In the genomic region with DNA sequence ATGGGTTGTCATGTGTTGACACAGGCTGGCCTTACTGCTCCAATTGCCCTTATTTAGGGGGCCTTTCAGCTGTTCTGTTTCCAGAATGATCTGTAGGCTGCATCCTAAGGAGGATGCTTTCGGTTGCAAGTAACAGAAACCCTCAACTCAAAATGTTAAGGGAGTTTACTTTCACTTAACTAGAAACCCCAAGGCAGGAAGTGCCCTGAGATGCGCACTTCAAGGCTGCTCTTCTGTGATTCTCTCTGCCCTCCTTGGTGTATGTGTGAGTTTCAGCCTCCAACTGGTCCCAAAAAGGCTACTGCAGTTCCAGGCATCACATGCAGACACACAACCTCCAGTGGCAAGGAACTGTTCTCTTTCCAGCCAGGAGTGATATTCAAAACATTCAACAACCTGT, we compare ENCODE assay signal across 12 cellular contexts.
DNase-seq lines count a peak whose midpoint lies in the region; ATAC-seq and TF ChIP-seq lines count a peak whose summit lies in the region.
"Had no signal": no experiment of that assay in that cellular context is flagged by ENCODE, and none has a peak within 500 bp of the region (broad histone marks: within the 10 kb centered on the region; RNA-seq: fewer than 3 reads in every experiment).

No MANE protein-coding gene starts in this region.

- H3K4me2 ChIP-seq in DND-41 (ENCODE audit: insufficient read depth, low read length) (no peak overlapping the region), Karpas-422 (ENCODE audit: low read depth, low read length, poor library complexity, severe bottlenecking) (no peak overlapping the region)
- H3K4me2 ChIP-seq: BLaER1 treated with 17β-estradiol and CSF1 and Interleukin-3, amounts not matched to agents 10 nM and 100 nM had no signal

- no peaks in the 10 kb centered on the region for H3K27me3 Mint-ChIP-seq in activated CD4-positive, alpha-beta T cell treated with anti-CD3 and anti-CD28 coated beads, Interleukin-2, amount 10 ng/mL, durations not matched to agents 24 days and 14 days
- H3K27me3 Mint-ChIP-seq in activated T-helper 1 cell treated with anti-CD3 and anti-CD28 coated beads, Interleukin-12 subunit alpha, Interleukin-12 subunit beta, Interleukin-2, Interleukin-4 antibody, amounts not matched to agents 30 ng/mL and 10 ng/mL and 1 ng/mL, durations not matched to agents 14 hours and 24 hours and 36 hours (ENCODE audit: insufficient read depth): peaks cover 1% of the 10 kb centered on the region
- H3K27me3 Mint-ChIP-seq: CD4-positive, alpha-beta memory T cell had no signal

- peak overlapping the region; percentile 51 for H3K27ac Mint-ChIP-seq in activated CD4-positive, alpha-beta T cell treated with anti-CD3 and anti-CD28 coated beads, Interleukin-2, amount 10 ng/mL, durations not matched to agents 24 days and 14 days
- no peak overlapping the region for H3K27ac Mint-ChIP-seq in activated T-helper 1 cell treated with anti-CD3 and anti-CD28 coated beads, Interleukin-12 subunit alpha, Interleukin-12 subunit beta, Interleukin-2, Interleukin-4 antibody, amounts not matched to agents 30 ng/mL and 10 ng/mL and 1 ng/mL, durations not matched to agents 14 hours and 24 hours and 36 hours
- H3K27ac Mint-ChIP-seq: CD4-positive, alpha-beta memory T cell had no signal

- H3K9me3 ChIP-seq in DND-41 (ENCODE audit: insufficient read depth, low read length, severe bottlenecking): no peaks in the 10 kb centered on the region
- H3K9me3 ChIP-seq in Karpas-422 (ENCODE audit: low read length): no peaks in the 10 kb centered on the region
- H3K9me3 ChIP-seq in WERI-Rb-1 (ENCODE audit: severe bottlenecking): no peaks in the 10 kb centered on the region

- peaks cover 6% of the 10 kb centered on the region for H3K9me3 Mint-ChIP-seq in activated CD4-positive, alpha-beta T cell treated with anti-CD3 and anti-CD28 coated beads, Interleukin-2, amount 10 ng/mL, durations not matched to agents 24 days and 14 days
- H3K9me3 Mint-ChIP-seq in activated T-helper 1 cell treated with anti-CD3 and anti-CD28 coated beads, Interleukin-12 subunit alpha, Interleukin-12 subunit beta, Interleukin-2, Interleukin-4 antibody, amounts not matched to agents 30 ng/mL and 10 ng/mL and 1 ng/mL, durations not matched to agents 14 hours and 24 hours and 36 hours: peaks cover 9% of the 10 kb centered on the region

- no peak overlapping the region for H3K4me3 Mint-ChIP-seq in activated CD4-positive, alpha-beta T cell treated with anti-CD3 and anti-CD28 coated beads, Interleukin-2, amount 10 ng/mL, durations not matched to agents 24 days and 14 days
- H3K4me3 Mint-ChIP-seq in activated T-helper 1 cell treated with anti-CD3 and anti-CD28 coated beads, Interleukin-12 subunit alpha, Interleukin-12 subunit beta, Interleukin-2, Interleukin-4 antibody, amounts not matched to agents 30 ng/mL and 10 ng/mL and 1 ng/mL, durations not matched to agents 14 hours and 24 hours and 36 hours: no peak overlapping the region
- H3K4me3 Mint-ChIP-seq: CD4-positive, alpha-beta memory T cell had no signal

- H3K27ac ChIP-seq in DND-41 (ENCODE audit: low read length): no peak overlapping the region
- no peak overlapping the region for H3K27ac ChIP-seq in Karpas-422 (ENCODE audit: low read length)
- H3K27ac ChIP-seq in WERI-Rb-1: no peak overlapping the region
- H3K27ac ChIP-seq: BLaER1 treated with 17β-estradiol and CSF1 and Interleukin-3, amounts not matched to agents 10 nM and 100 nM had no signal

- H3K4me3 ChIP-seq in DND-41 (ENCODE audit: low read depth in 1 of 2, low read length in 2 of 2): no peak overlapping the region
- no peak overlapping the region for H3K4me3 ChIP-seq in Karpas-422 (ENCODE audit: low read length)
- H3K4me3 ChIP-seq in WERI-Rb-1 (ENCODE audit: low read depth, low read length): no peak overlapping the region
- H3K4me3 ChIP-seq: BLaER1 treated with 17β-estradiol and CSF1 and Interleukin-3, amounts not matched to agents 10 nM and 100 nM had no signal

- H3K4me1 Mint-ChIP-seq in activated CD4-positive, alpha-beta T cell treated with anti-CD3 and anti-CD28 coated beads, Interleukin-2, amount 10 ng/mL, durations not matched to agents 24 days and 14 days: peaks cover 12% of the 10 kb centered on the region
- H3K4me1 Mint-ChIP-seq in activated T-helper 1 cell treated with anti-CD3 and anti-CD28 coated beads, Interleukin-12 subunit alpha, Interleukin-12 subunit beta, Interleukin-2, Interleukin-4 antibody, amounts not matched to agents 30 ng/mL and 10 ng/mL and 1 ng/mL, durations not matched to agents 14 hours and 24 hours and 36 hours (ENCODE audit: low read depth): peaks cover 12% of the 10 kb centered on the region

- no peaks in the 10 kb centered on the region for H3K79me2 ChIP-seq in DND-41 (ENCODE audit: insufficient read depth, low read length)
- no peaks in the 10 kb centered on the region for H3K79me2 ChIP-seq in Karpas-422 (ENCODE audit: low read length)

- H3K9me2 ChIP-seq in Karpas-422 (replicated peaks; ENCODE audit: insufficient read depth, low read length): no peaks in the 10 kb centered on the region

- H3K4me1 ChIP-seq in DND-41 (ENCODE audit: insufficient read depth, low read length) (peaks cover 5% of the 10 kb centered on the region; the same call in 1 of the 2 replicates), Karpas-422 (ENCODE audit: low read length) (no peaks in the 10 kb centered on the region)

- peak; percentile 65 for DNase-seq in activated CD4-positive, alpha-beta T cell treated with anti-CD3 and anti-CD28 coated beads, Interleukin-2, amount 10 ng/mL, durations not matched to agents 24 days and 14 days
- DNase-seq in activated CD4-positive, alpha-beta T cell treated with anti-CD3 and anti-CD28 coated beads for 1 hour: no peak
- DNase-seq in DND-41 (no peak), Karpas-422 (no peak), WERI-Rb-1 (no peak)
- peak; percentile 1 for DNase-seq in activated T-helper 1 cell treated with anti-CD3 and anti-CD28 coated beads, Interleukin-12 subunit alpha, Interleukin-12 subunit beta, Interleukin-2, Interleukin-4 antibody, amounts not matched to agents 30 ng/mL and 10 ng/mL and 1 ng/mL, durations not matched to agents 14 hours and 24 hours and 36 hours (ENCODE audit: low spot score)
- DNase-seq: 8988T; CD4-positive, alpha-beta memory T cell; DMS79 treated with DMSO at 0.1 percent for 48 hours; GDM1 had no signal

- H2AFZ ChIP-seq in DND-41 (ENCODE audit: low read depth, low read length) (no peak overlapping the region), Karpas-422 (ENCODE audit: low read length) (peak overlapping the region; percentile 20; the same call in 1 of the 2 replicates)

- intact Hi-C loops in activated CD4-positive, alpha-beta T cell treated with anti-CD3 and anti-CD28 coated beads, Interleukin-2, amount 10 ng/mL, durations not matched to agents 24 days and 14 days (cut with micrococcal nuclease): no loop called here
- intact Hi-C loops in activated T-helper 1 cell treated with anti-CD3 and anti-CD28 coated beads, Interleukin-12 subunit alpha, Interleukin-12 subunit beta, Interleukin-2, Interleukin-4 antibody, amounts not matched to agents 30 ng/mL and 10 ng/mL and 1 ng/mL, durations not matched to agents 14 hours and 24 hours and 36 hours (cut with micrococcal nuclease): no loop called here

- peaks cover 1% of the 10 kb centered on the region for H3K36me3 Mint-ChIP-seq in activated CD4-positive, alpha-beta T cell treated with anti-CD3 and anti-CD28 coated beads, Interleukin-2, amount 10 ng/mL, durations not matched to agents 24 days and 14 days (ENCODE audit: low read depth)
- H3K36me3 Mint-ChIP-seq in activated T-helper 1 cell treated with anti-CD3 and anti-CD28 coated beads, Interleukin-12 subunit alpha, Interleukin-12 subunit beta, Interleukin-2, Interleukin-4 antibody, amounts not matched to agents 30 ng/mL and 10 ng/mL and 1 ng/mL, durations not matched to agents 14 hours and 24 hours and 36 hours (ENCODE audit: low read depth): no peaks in the 10 kb centered on the region
- H3K36me3 Mint-ChIP-seq: CD4-positive, alpha-beta memory T cell had no signal

- ATAC-seq in DND-41 (ENCODE audit: insufficient read depth, low read depth) (peak; percentile 62), HG03095 (IDR thresholded peaks at IDR 0.05; ENCODE audit: unreplicated experiment) (no peak)

- H3K36me3 ChIP-seq in DND-41 (ENCODE audit: insufficient read depth, low read length) (no peaks in the 10 kb centered on the region), Karpas-422 (ENCODE audit: insufficient read depth, low read length) (no peaks in the 10 kb centered on the region), WERI-Rb-1 (no peaks in the 10 kb centered on the region)
- H3K36me3 ChIP-seq: BLaER1 treated with 17β-estradiol and CSF1 and Interleukin-3, amounts not matched to agents 10 nM and 100 nM had no signal

- H4K20me1 ChIP-seq in DND-41 (ENCODE audit: insufficient read depth, low read length) (no peaks in the 10 kb centered on the region), Karpas-422 (ENCODE audit: insufficient read depth, low read depth, low read length) (no peaks in the 10 kb centered on the region)
- H4K20me1 ChIP-seq: BLaER1 treated with 17β-estradiol and CSF1 and Interleukin-3, amounts not matched to agents 10 nM and 100 nM had no signal

- H3K27me3 ChIP-seq in DND-41 (ENCODE audit: insufficient read depth, low read length, poor library complexity) (no peaks in the 10 kb centered on the region), Karpas-422 (ENCODE audit: low read length) (no peaks in the 10 kb centered on the region), WERI-Rb-1 (ENCODE audit: insufficient read depth, low read depth, severe bottlenecking) (peaks cover 16% of the 10 kb centered on the region)
- H3K27me3 ChIP-seq: BLaER1 treated with 17β-estradiol and CSF1 and Interleukin-3, amounts not matched to agents 10 nM and 100 nM had no signal

- TF ChIP-seq CTCF in DND-41 (IDR thresholded peaks at IDR 0.05; ENCODE audit: borderline replicate concordance, extremely low read depth, low read length, poor library complexity, severe bottlenecking) (no peak), WERI-Rb-1 (IDR thresholded peaks at IDR 0.05; ENCODE audit: low read depth, low read length) (no peak)

- H3K9ac ChIP-seq in DND-41 (ENCODE audit: low read depth, low read length) (no peak overlapping the region), Karpas-422 (ENCODE audit: low read length) (no peak overlapping the region)
- H3K9ac ChIP-seq: BLaER1 treated with 17β-estradiol and CSF1 and Interleukin-3, amounts not matched to agents 10 nM and 100 nM had no signal

Comparison
In these comparisons a context has a peak if more than half of its experiments do, and no peak if none do; other contexts are left out.
1. DNase-seq: peak in activated CD4-positive, alpha-beta T cell treated with anti-CD3 and anti-CD28 coated beads, Interleukin-2, amount 10 ng/mL, durations not matched to agents 24 days and 14 days (single experiment) and activated T-helper 1 cell treated with anti-CD3 and anti-CD28 coated beads, Interleukin-12 subunit alpha, Interleukin-12 subunit beta, Interleukin-2, Interleukin-4 antibody, amounts not matched to agents 30 ng/mL and 10 ng/mL and 1 ng/mL, durations not matched to agents 14 hours and 24 hours and 36 hours (single experiment); none in activated CD4-positive, alpha-beta T cell treated with anti-CD3 and anti-CD28 coated beads for 1 hour (single experiment), DND-41 (single experiment), Karpas-422 (single experiment) and WERI-Rb-1 (single experiment).